In genomic region chr1:38106726-38107125, GRCh38 we compare ENCODE assay signal across 21 cellular contexts.
DNase-seq lines count a peak whose midpoint lies in the region; ATAC-seq, FAIRE-seq and TF ChIP-seq lines count a peak whose summit lies in the region.
"Had no signal": no experiment of that assay in that cellular context is flagged by ENCODE, and none has a peak within 500 bp of the region (broad histone marks: within the 10 kb centered on the region; RNA-seq: fewer than 3 reads in every experiment).

No MANE protein-coding gene starts in this region.

- peak overlapping the region; percentile 2 for H3K27ac Mint-ChIP-seq in neural progenitor cell
- H3K27ac Mint-ChIP-seq in stimulated activated naive B cell treated with anti-CD40 and anti-IgM and Interleukin-4, amounts not matched to agents 10 μg/mL and 1 μg/mL and 100 μg/mL, for 72 hours: no peak overlapping the region
- H3K27ac Mint-ChIP-seq: CD14-positive monocyte; CD8-positive, alpha-beta T cell; HFFc6 had no signal

- no peaks in the 10 kb centered on the region for H3K9me3 Mint-ChIP-seq in neural progenitor cell
- no peaks in the 10 kb centered on the region for H3K9me3 Mint-ChIP-seq in stimulated activated naive B cell treated with anti-CD40 and anti-IgM and Interleukin-4, amounts not matched to agents 10 μg/mL and 1 μg/mL and 100 μg/mL, for 72 hours
- H3K9me3 Mint-ChIP-seq: CD8-positive, alpha-beta T cell; HFFc6 had no signal

- no peaks in the 10 kb centered on the region for H3K9me3 ChIP-seq in OCI-LY3 (ENCODE audit: insufficient read depth, low read length)
- H3K9me3 ChIP-seq in neural progenitor cell (ENCODE audit: low read depth): no peaks in the 10 kb centered on the region
- H3K9me3 ChIP-seq in esophagus squamous epithelium: no peaks in the 10 kb centered on the region

- no peaks in the 10 kb centered on the region for H3F3A ChIP-seq in neural progenitor cell (ENCODE audit: low read depth)

- WGBS in esophagus squamous epithelium, 2 donors: 83 to 86% methylated on average over 4 of the region's 4 CpGs

- H3K4me1 ChIP-seq in OCI-LY3 (ENCODE audit: low read length) (peaks cover 25% of the 10 kb centered on the region), neural progenitor cell (peaks cover 5% of the 10 kb centered on the region), esophagus squamous epithelium (peaks cover 0 to 11% (median 0%) of the 10 kb centered on the region in 3 donors)

- peaks cover 6% of the 10 kb centered on the region for H4K20me1 ChIP-seq in OCI-LY3 (ENCODE audit: insufficient read depth, low read length)
- H4K20me1 ChIP-seq in neural progenitor cell (ENCODE audit: low read depth): no peaks in the 10 kb centered on the region
- H4K20me1 ChIP-seq: BLaER1 had no signal

- intact Hi-C loops in esophagus squamous epithelium (cut with DNase I): no loop called here

- H3K36me3 Mint-ChIP-seq in neural progenitor cell: peaks cover 7% of the 10 kb centered on the region
- H3K36me3 Mint-ChIP-seq in stimulated activated naive B cell treated with anti-CD40 and anti-IgM and Interleukin-4, amounts not matched to agents 10 μg/mL and 1 μg/mL and 100 μg/mL, for 72 hours: no peaks in the 10 kb centered on the region
- H3K36me3 Mint-ChIP-seq: CD14-positive monocyte; CD8-positive, alpha-beta T cell had no signal

- H3K4me3 Mint-ChIP-seq in neural progenitor cell: no peak overlapping the region
- no peak overlapping the region for H3K4me3 Mint-ChIP-seq in stimulated activated naive B cell treated with anti-CD40 and anti-IgM and Interleukin-4, amounts not matched to agents 10 μg/mL and 1 μg/mL and 100 μg/mL, for 72 hours
- H3K4me3 Mint-ChIP-seq: CD14-positive monocyte; CD8-positive, alpha-beta T cell; HFFc6 had no signal

- H3K27ac ChIP-seq in OCI-LY3 (ENCODE audit: low read length) (peak overlapping the region; percentile 65), neural progenitor cell (no peak overlapping the region), esophagus squamous epithelium (no peak overlapping the region)
- H3K27ac ChIP-seq: BLaER1, HL-60 had no signal

- peak overlapping the region; percentile 38 for H3K4me2 ChIP-seq in OCI-LY3 (ENCODE audit: low read length)
- no peak overlapping the region for H3K4me2 ChIP-seq in neural progenitor cell
- H3K4me2 ChIP-seq: BLaER1 had no signal

- H3K36me3 ChIP-seq in OCI-LY3 (replicated peaks; ENCODE audit: low read depth, low read length) (peaks cover 67% of the 10 kb centered on the region), neural progenitor cell (no peaks in the 10 kb centered on the region), esophagus squamous epithelium (peaks cover 0 to 12% (median 0%) of the 10 kb centered on the region in 3 donors)
- H3K36me3 ChIP-seq: BLaER1 had no signal

- peak; percentile 36 to 70 for ATAC-seq in stimulated activated naive B cell treated with anti-CD40 and anti-IgM and Interleukin-4, amounts not matched to agents 10 μg/mL and 1 μg/mL and 100 μg/mL, for 72 hours (replicated peaks)
- no peak for ATAC-seq in HG03342 (IDR thresholded peaks at IDR 0.05; ENCODE audit: unreplicated experiment)
- no peak for ATAC-seq in HG02885 (IDR thresholded peaks at IDR 0.05; ENCODE audit: poor library complexity, unreplicated experiment)
- ATAC-seq: CD8-positive, alpha-beta T cell; HCT116 had no signal

- 0 out of 2 replicates have a peak overlapping the region, but pooled peaks have one; percentile 4 for H3K4me3 ChIP-seq in OCI-LY3 (ENCODE audit: low read length)
- no peak overlapping the region for H3K4me3 ChIP-seq in neural progenitor cell
- H3K4me3 ChIP-seq in esophagus squamous epithelium: no peak overlapping the region
- H3K4me3 ChIP-seq: BLaER1 had no signal

- no peak for DNase-seq in GM12892 (ENCODE audit: insufficient read length)
- no peak for DNase-seq in neural progenitor cell (ENCODE audit: low spot score)
- DNase-seq in stimulated activated naive B cell treated with anti-CD40 and anti-IgM and Interleukin-4, amounts not matched to agents 10 μg/mL and 1 μg/mL and 100 μg/mL, for 72 hours: no peak
- DNase-seq in esophagus squamous epithelium (lab: John Stamatoyannopoulos, UW): no peak
- DNase-seq: 8988T; Calu3; CD8-positive, alpha-beta T cell; DMS79 treated with DMSO at 0.1 percent for 48 hours; GF-D8; GOT3; H7; HFFc6 had no signal

- H3K27me3 ChIP-seq in OCI-LY3 (ENCODE audit: low read depth, low read length) (no peaks in the 10 kb centered on the region), neural progenitor cell (no peaks in the 10 kb centered on the region), esophagus squamous epithelium (no peaks in the 10 kb centered on the region)
- H3K27me3 ChIP-seq: BLaER1 had no signal

- TF ChIP-seq POLR2A in GM12892 (IDR thresholded peaks at IDR 0.05; ENCODE audit: low read depth, low read length): no peak
- TF ChIP-seq POLR2A in esophagus squamous epithelium (IDR thresholded peaks at IDR 0.05): no peak

- H3K27me3 Mint-ChIP-seq in neural progenitor cell (ENCODE audit: insufficient read depth, low read depth): peaks cover 6% of the 10 kb centered on the region
- H3K27me3 Mint-ChIP-seq in stimulated activated naive B cell treated with anti-CD40 and anti-IgM and Interleukin-4, amounts not matched to agents 10 μg/mL and 1 μg/mL and 100 μg/mL, for 72 hours: peaks cover 20 to 42% of the 10 kb centered on the region in 2 donors

- TF ChIP-seq CTCF in OCI-LY3 (IDR thresholded peaks at IDR 0.05; ENCODE audit: low read depth, low read length): no peak
- TF ChIP-seq CTCF in neural progenitor cell (IDR thresholded peaks at IDR 0.05): no peak
- TF ChIP-seq CTCF in esophagus squamous epithelium (IDR thresholded peaks at IDR 0.05): no peak

- peak overlapping the region; percentile 26; the same call in 1 of the 2 replicates for H3K9ac ChIP-seq in OCI-LY3 (ENCODE audit: low read length)
- H3K9ac ChIP-seq in neural progenitor cell: no peak overlapping the region
- H3K9ac ChIP-seq: BLaER1 had no signal

- H2AFZ ChIP-seq in OCI-LY3 (ENCODE audit: low read depth, low read length) (no peak overlapping the region), neural progenitor cell (replicated peaks) (no peak overlapping the region)

- H3K4me1 Mint-ChIP-seq in neural progenitor cell: no peaks in the 10 kb centered on the region
- H3K4me1 Mint-ChIP-seq in stimulated activated naive B cell treated with anti-CD40 and anti-IgM and Interleukin-4, amounts not matched to agents 10 μg/mL and 1 μg/mL and 100 μg/mL, for 72 hours: peaks cover 0 to 5% of the 10 kb centered on the region in 2 donors
- H3K4me1 Mint-ChIP-seq: CD14-positive monocyte had no signal

- H3K79me2 ChIP-seq in OCI-LY3 (ENCODE audit: low read length) (peaks cover 32% of the 10 kb centered on the region), neural progenitor cell (ENCODE audit: low read depth) (no peaks in the 10 kb centered on the region)

- peak; percentile 53 for FAIRE-seq in GM12892 (lab: Jason Lieb, UNC)
- FAIRE-seq: GM12891, GM18507 had no signal

Comparison
In these comparisons a context has a peak if more than half of its experiments do, and no peak if none do; other contexts are left out.
1. ATAC-seq: peak in stimulated activated naive B cell treated with anti-CD40 and anti-IgM and Interleukin-4, amounts not matched to agents 10 μg/mL and 1 μg/mL and 100 μg/mL, for 72 hours (2 of 2); none in HG03342 (single experiment) and HG02885 (single experiment).